ENCODE assay signal across 8 cellular contexts in the genomic region with DNA sequence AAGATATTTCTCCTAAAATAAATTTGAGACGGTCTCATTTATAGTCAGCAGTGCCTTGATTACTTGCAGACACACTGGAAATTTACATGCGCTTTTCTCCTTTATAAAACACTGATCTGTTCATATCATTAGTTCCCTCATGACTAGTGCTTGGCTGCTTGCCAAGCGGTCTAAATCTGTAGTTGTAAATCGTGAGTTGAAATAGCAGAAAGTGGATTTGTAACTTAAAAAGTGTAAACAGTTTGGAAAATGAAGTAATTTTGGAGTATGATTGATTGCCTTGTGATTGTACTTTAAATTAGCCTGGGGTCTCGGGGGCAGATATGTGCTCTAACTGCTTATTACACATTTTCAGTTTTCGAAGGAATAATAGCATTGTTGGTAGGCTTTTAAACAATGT.
DNase-seq lines count a peak whose midpoint lies in the region; ATAC-seq and TF ChIP-seq lines count a peak whose summit lies in the region.

No MANE protein-coding gene starts in this region.

- H4K8ac ChIP-seq in trophoblast cell (ENCODE audit: low read depth, low read length): no peak overlapping the region

- DNase-seq in NCI-H226 (peak; percentile 12), epidermal melanocyte (ENCODE audit: insufficient read length, low spot score) (peak; percentile 58), trophoblast cell (no peak), GM13977 (ENCODE audit: low spot score) (no peak)

- in situ Hi-C loops in GM13977 (cut with MboI; ENCODE audit: low pct_unique_long_range_greater_than_20kb, low sequenced_read_pairs, unreplicated experiment): no loop called here

- peaks cover 10% of the 10 kb centered on the region for H3K79me1 ChIP-seq in trophoblast cell (ENCODE audit: low read length)

- H3K4me3 ChIP-seq in trophoblast cell (ENCODE audit: low read depth, low read length): no peak overlapping the region

- H2BK12ac ChIP-seq in trophoblast cell (ENCODE audit: low read length): no peak overlapping the region

- ATAC-seq in GM18867 (IDR thresholded peaks at IDR 0.05; ENCODE audit: unreplicated experiment) (peak; percentile 33), HG03196 (IDR thresholded peaks at IDR 0.05; ENCODE audit: unreplicated experiment) (no peak), GM21423 (IDR thresholded peaks at IDR 0.05; ENCODE audit: unreplicated experiment) (no peak), HG02970 (IDR thresholded peaks at IDR 0.05; ENCODE audit: low FRiP score, unreplicated experiment) (no peak)

- no peak overlapping the region for H3K23ac ChIP-seq in trophoblast cell (ENCODE audit: low read length)

- no peak overlapping the region for H2BK120ac ChIP-seq in trophoblast cell (ENCODE audit: insufficient read depth, low read length, poor library complexity)

- peak overlapping the region; percentile 78 for H3K27ac ChIP-seq in trophoblast cell (ENCODE audit: low read depth, low read length)

- no peaks in the 10 kb centered on the region for H3K36me3 ChIP-seq in trophoblast cell (ENCODE audit: control insufficient read depth in 1 of 2, insufficient read depth in 2 of 2, low read length in 2 of 2)

- no peak overlapping the region for H3K4ac ChIP-seq in trophoblast cell (ENCODE audit: low read depth, low read length)

- no peaks in the 10 kb centered on the region for H3K9me3 ChIP-seq in trophoblast cell (ENCODE audit: insufficient read depth, low read depth, low read length)

- WGBS in trophoblast cell (ENCODE audit: extremely low coverage, insufficient coverage, insufficient read length): no CpG with 5 or more reads among the region's 6 CpGs

- H3K4me2 ChIP-seq in trophoblast cell (ENCODE audit: low read length): no peak overlapping the region

- H4K12ac ChIP-seq in trophoblast cell (ENCODE audit: low read depth, low read length): no peak overlapping the region

- H3K18ac ChIP-seq in trophoblast cell (ENCODE audit: low read length): no peak overlapping the region

- H2AFZ ChIP-seq in trophoblast cell (ENCODE audit: insufficient read depth, low read length, poor library complexity): no peak overlapping the region

- no peak overlapping the region for H3K14ac ChIP-seq in trophoblast cell (ENCODE audit: low read length)

- H3K4me1 ChIP-seq in trophoblast cell (ENCODE audit: control insufficient read depth in 1 of 2, insufficient read depth in 2 of 2, low read length in 2 of 2): peaks cover 0 to 6% of the 10 kb centered on the region in 2 experiments

- TF ChIP-seq CTCF in GM13977 (IDR thresholded peaks at IDR 0.05; ENCODE audit: extremely low read depth, insufficient read depth, missing control alignments): no peak

- no peak overlapping the region for H4K91ac ChIP-seq in trophoblast cell (ENCODE audit: low read depth, low read length)

- H3K27me3 ChIP-seq in trophoblast cell (ENCODE audit: insufficient read depth, low read length): no peaks in the 10 kb centered on the region

- H2BK5ac ChIP-seq in trophoblast cell (ENCODE audit: low read depth, low read length, poor library complexity): no peak overlapping the region

- no peak overlapping the region for H3K9ac ChIP-seq in trophoblast cell (ENCODE audit: low read length)

- no peak overlapping the region for H2AK5ac ChIP-seq in trophoblast cell (ENCODE audit: low read length)

- H3K79me2 ChIP-seq in trophoblast cell (ENCODE audit: control insufficient read depth, insufficient read depth, low read length, poor library complexity): no peaks in the 10 kb centered on the region

Comparison
In these comparisons a context has a peak if more than half of its experiments do, and no peak if none do; other contexts are left out.
1. DNase-seq: peak in NCI-H226 (single experiment) and epidermal melanocyte (single experiment); none in trophoblast cell (0 of 2) and GM13977 (single experiment).